ENCODE assay signal across 8 cellular contexts in the genomic region with DNA sequence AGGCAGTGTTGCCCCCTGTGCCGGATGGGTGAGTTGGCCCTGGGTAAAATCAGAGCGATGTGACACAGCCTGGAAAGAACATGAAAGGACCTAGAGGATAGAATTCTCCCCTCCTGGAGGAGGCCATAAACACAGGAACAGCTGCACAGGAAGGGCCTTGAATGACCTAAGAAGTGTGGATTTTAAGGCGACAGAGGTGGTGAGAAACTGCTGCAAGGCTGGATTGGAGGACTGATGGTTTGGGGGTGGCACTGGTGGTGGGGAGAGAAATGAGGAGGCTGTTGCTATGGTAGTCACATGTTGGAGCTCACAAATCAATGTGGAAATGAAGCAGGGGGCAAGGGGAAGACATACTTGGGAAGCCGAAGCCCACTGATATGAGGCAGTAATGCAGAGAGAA. TPM values are rescaled to one million over a fixed set of nuclear protein-coding genes. Genes with fewer than 3 reads are reported as not detected.
DNase-seq lines count a peak whose midpoint lies in the region; ATAC-seq and TF ChIP-seq lines count a peak whose summit lies in the region.

No MANE protein-coding gene starts in this region.

- DNase-seq in activated CD4-positive, alpha-beta T cell treated with anti-CD3 and anti-CD28 coated beads, Interleukin-2, amount 10 ng/mL, durations not matched to agents 7 days and 5 days = no peak
- no peak for DNase-seq in activated CD4-positive, alpha-beta T cell treated with anti-CD3 and anti-CD28 coated beads for 4 hours
- DNase-seq in adipocyte (ENCODE audit: low read depth) = no peak
- no peak for DNase-seq in left lung
- DNase-seq in NCI-H2227 treated with DMSO at 0.1 percent for 48 hours (lab: John Stamatoyannopoulos, UW) = no peak
- no peak for DNase-seq in 8988T

- intact Hi-C loops in left lung (cut with DNase I) = no loop called here

- H3K4me1 Mint-ChIP-seq in activated CD4-positive, alpha-beta T cell treated with anti-CD3 and anti-CD28 coated beads, Interleukin-2, amount 10 ng/mL, durations not matched to agents 7 days and 5 days = peaks cover 49% of the 10 kb centered on the region

- CTCF ChIA-PET in activated CD4-positive, alpha-beta T cell treated with anti-CD3 and anti-CD28 coated beads, Interleukin-2, amount 10 ng/mL, durations not matched to agents 7 days and 5 days (lab: Charles Lee) = interaction anchor here (1.1 to 3.8 kb wide), 8 partner anchors 11 to 228 kb away, joined by 3 to 25 read pairs (median 6); partner anchors contain the start of gene RPSA

- peak overlapping the region; percentile 78 for H3K4me3 ChIP-seq in adipocyte (ENCODE audit: low read length)
- peak overlapping the region; percentile 26 to 37 for H3K4me3 ChIP-seq in left lung
- peak overlapping the region; percentile 41 for H3K4me3 ChIP-seq in thymus (ENCODE audit: low read length)

- H3K9me3 ChIP-seq in adipocyte (ENCODE audit: control insufficient read depth, low read length) (no peaks in the 10 kb centered on the region), left lung (no peaks in the 10 kb centered on the region), thymus (ENCODE audit: control insufficient read depth) (no peaks in the 10 kb centered on the region)

- no peak for ATAC-seq in left lung
- no peak for ATAC-seq in GM21737 (IDR thresholded peaks at IDR 0.05; ENCODE audit: unreplicated experiment)

- H3K4me1 ChIP-seq in adipocyte (ENCODE audit: control insufficient read depth, insufficient read depth, low read length) (peaks cover 23% of the 10 kb centered on the region), left lung (peaks cover 18 to 63% of the 10 kb centered on the region in 2 donors), thymus (ENCODE audit: control insufficient read depth, insufficient read depth, low read length) (peaks cover 40% of the 10 kb centered on the region)

- H3K27ac ChIP-seq in left lung (peak overlapping the region; percentile 89 to 92), thymus (ENCODE audit: low read depth) (peak overlapping the region; percentile 49)

- WGBS in thymus = 85% methylated on average over 4 of the region's 4 CpGs

- H3K27me3 Mint-ChIP-seq in activated CD4-positive, alpha-beta T cell treated with anti-CD3 and anti-CD28 coated beads, Interleukin-2, amount 10 ng/mL, durations not matched to agents 7 days and 5 days = no peaks in the 10 kb centered on the region

- no peaks in the 10 kb centered on the region for H3K36me3 Mint-ChIP-seq in activated CD4-positive, alpha-beta T cell treated with anti-CD3 and anti-CD28 coated beads, Interleukin-2, amount 10 ng/mL, durations not matched to agents 7 days and 5 days (ENCODE audit: low read depth)

- no peaks in the 10 kb centered on the region for H3K36me3 ChIP-seq in adipocyte (ENCODE audit: control insufficient read depth, insufficient read depth, low read length, severe bottlenecking)
- no peaks in the 10 kb centered on the region for H3K36me3 ChIP-seq in left lung
- H3K36me3 ChIP-seq in thymus (ENCODE audit: control insufficient read depth, insufficient read depth) = no peaks in the 10 kb centered on the region

- no peaks in the 10 kb centered on the region for H3K9me3 Mint-ChIP-seq in activated CD4-positive, alpha-beta T cell treated with anti-CD3 and anti-CD28 coated beads, Interleukin-2, amount 10 ng/mL, durations not matched to agents 7 days and 5 days

- H3K27ac Mint-ChIP-seq in activated CD4-positive, alpha-beta T cell treated with anti-CD3 and anti-CD28 coated beads, Interleukin-2, amount 10 ng/mL, durations not matched to agents 7 days and 5 days = peak overlapping the region; percentile 65

- H3K4me3 Mint-ChIP-seq in activated CD4-positive, alpha-beta T cell treated with anti-CD3 and anti-CD28 coated beads, Interleukin-2, amount 10 ng/mL, durations not matched to agents 7 days and 5 days = peak overlapping the region; percentile 63

- H3K9ac ChIP-seq in adipocyte (ENCODE audit: low read length) = peak overlapping the region; percentile 83

- POLR2A ChIA-PET in activated CD4-positive, alpha-beta T cell treated with anti-CD3 and anti-CD28 coated beads, Interleukin-2, amount 10 ng/mL, durations not matched to agents 7 days and 5 days (lab: Charles Lee) = interaction anchor here (1.1 kb wide), 1 partner anchor 31 kb away, joined by 3 read pairs; no protein-coding TSS in a partner anchor

- no peak for TF ChIP-seq CTCF in left lung (IDR thresholded peaks at IDR 0.05)

- H3K27me3 ChIP-seq in adipocyte (replicated peaks; ENCODE audit: control insufficient read depth, insufficient read depth, low read length) = no peaks in the 10 kb centered on the region
- no peaks in the 10 kb centered on the region for H3K27me3 ChIP-seq in left lung
- no peaks in the 10 kb centered on the region for H3K27me3 ChIP-seq in thymus (ENCODE audit: control insufficient read depth, insufficient read depth)

RNA-seq across cellular contexts. Expression of gene XIRP1, which starts 13.8 kb away (rescaled TPM):
- total RNA-seq in activated CD4-positive, alpha-beta T cell treated with anti-CD3 and anti-CD28 coated beads, Interleukin-2, amount 10 ng/mL, durations not matched to agents 7 days and 5 days = not detected
- total RNA-seq in left lung = under 1 TPM; 0.09 to 0.18 TPM
- 1.1 TPM for polyA plus RNA-seq in thymus

RNA-seq across cellular contexts. Expression of gene CSRNP1, which starts 25.2 kb away (rescaled TPM):
- total RNA-seq in activated CD4-positive, alpha-beta T cell treated with anti-CD3 and anti-CD28 coated beads, Interleukin-2, amount 10 ng/mL, durations not matched to agents 7 days and 5 days = 10 to 100 TPM; 13.4 to 13.6 TPM
- total RNA-seq in left lung = 10 to 100 TPM; 24.1 to 33.7 TPM
- polyA plus RNA-seq in thymus = 26.1 TPM
